ENCODE assay signal across 14 cellular contexts in genomic region chr2:33726415-33726814, GRCh38.
DNase-seq lines count a peak whose midpoint lies in the region; ATAC-seq and TF ChIP-seq lines count a peak whose summit lies in the region.
"Had no signal": no experiment of that assay in that cellular context is flagged by ENCODE, and none has a peak within 500 bp of the region (broad histone marks: within the 10 kb centered on the region; RNA-seq: fewer than 3 reads in every experiment).

No MANE protein-coding gene starts in this region.

- H3K4me3 ChIP-seq in SK-N-MC: no peak overlapping the region
- H3K4me3 ChIP-seq: GM23338, HAP-1 had no signal

- no peak overlapping the region for H2BK15ac ChIP-seq in H9 (ENCODE audit: low read depth, low read length)

- H3K9me3 Mint-ChIP-seq in endothelial cell (ENCODE audit: unreplicated experiment) (peaks cover 8% of the 10 kb centered on the region), H9 (peaks cover 0 to 2% of the 10 kb centered on the region in 2 experiments; a peak in 2 of 5 replicates)
- H3K9me3 Mint-ChIP-seq: CD4-positive, alpha-beta T cell had no signal

- H3K56ac ChIP-seq in H9 (ENCODE audit: insufficient read length, low read depth, low read length): no peak overlapping the region

- no peak overlapping the region for H3K4ac ChIP-seq in H9 (ENCODE audit: low read depth, low read length)

- no peaks in the 10 kb centered on the region for H3K79me1 ChIP-seq in H9 (ENCODE audit: insufficient read depth, low read depth, low read length, poor library complexity, severe bottlenecking)

- H3K27me3 ChIP-seq in foreskin keratinocyte (no peaks in the 10 kb centered on the region), H9 (ENCODE audit: insufficient read depth, low read length) (no peaks in the 10 kb centered on the region)

- no peak overlapping the region for H3K18ac ChIP-seq in H9 (ENCODE audit: insufficient read length, low read depth, low read length)

- H3T11ph ChIP-seq in H9 (ENCODE audit: low read length): no peak overlapping the region

- peak overlapping the region; percentile 86 for H3K27ac Mint-ChIP-seq in endothelial cell (ENCODE audit: unreplicated experiment)
- peak overlapping the region in 1 of 3 experiments; percentile 56; a peak in 2 of 7 replicates for H3K27ac Mint-ChIP-seq in H9
- H3K27ac Mint-ChIP-seq: CD4-positive, alpha-beta T cell; GM23338; HFFc6 had no signal

- H4K91ac ChIP-seq in H9 (ENCODE audit: insufficient read length, low read depth, low read length): no peak overlapping the region

- no peak for ATAC-seq in GM18861 (IDR thresholded peaks at IDR 0.05; ENCODE audit: unreplicated experiment)
- no peak for ATAC-seq in HG02759 (IDR thresholded peaks at IDR 0.05; ENCODE audit: unreplicated experiment)
- ATAC-seq in foreskin keratinocyte: no peak
- ATAC-seq: GM23338 had no signal

- H3K27ac ChIP-seq in SK-N-MC: peak overlapping the region; percentile 54; the same call in 1 of the 2 replicates
- H3K27ac ChIP-seq in foreskin keratinocyte: no peak overlapping the region
- H3K27ac ChIP-seq in H9 (ENCODE audit: insufficient read length, low read depth, low read length): no peak overlapping the region

- H3K4me3 Mint-ChIP-seq in endothelial cell (ENCODE audit: unreplicated experiment) (peak overlapping the region; percentile 80), H9 (no peak overlapping the region)
- H3K4me3 Mint-ChIP-seq: CD14-positive monocyte; CD4-positive, alpha-beta T cell; CD8-positive, alpha-beta memory T cell; GM23338; HFFc6 had no signal

- H2BK120ac ChIP-seq in H9 (ENCODE audit: low read depth, low read length, poor library complexity, severe bottlenecking): no peak overlapping the region

- TF ChIP-seq CTCF in endothelial cell (IDR thresholded peaks at IDR 0.05; ENCODE audit: unreplicated experiment): no peak
- no peak for TF ChIP-seq CTCF in foreskin keratinocyte (conservative IDR thresholded peaks at IDR 0.05)
- no peak for TF ChIP-seq CTCF in H9 (conservative IDR thresholded peaks at IDR 0.05)

- no peak overlapping the region for H2AFZ ChIP-seq in H9 (ENCODE audit: low read length)
- H2AFZ ChIP-seq: GM23338 had no signal

- peaks cover 12% of the 10 kb centered on the region for H3K36me3 Mint-ChIP-seq in endothelial cell (ENCODE audit: low read depth, unreplicated experiment)
- peaks cover 3 to 9% (median 5%) of the 10 kb centered on the region in 3 experiments; a peak in 4 of 7 replicates for H3K36me3 Mint-ChIP-seq in H9 (ENCODE audit: insufficient read depth in 1 of 3, low read depth in 3 of 3)
- H3K36me3 Mint-ChIP-seq: CD14-positive monocyte; CD8-positive, alpha-beta memory T cell had no signal

- no peak overlapping the region for H3K14ac ChIP-seq in H9 (ENCODE audit: insufficient read depth, low read length)

- no peaks in the 10 kb centered on the region for H3K79me2 ChIP-seq in H9 (ENCODE audit: insufficient read depth, low read length)

- no CpG with 5 or more reads among the region's 8 CpGs for WGBS in H9 (ENCODE audit: extremely low coverage, insufficient read length, low lambda C conversion rate)

- H4K20me1 ChIP-seq in H9 (ENCODE audit: control insufficient read depth, insufficient read depth, insufficient read length): no peaks in the 10 kb centered on the region

- peak; percentile 11 for DNase-seq in Daoy (ENCODE audit: low read depth)
- no peak for DNase-seq in SK-N-MC (ENCODE audit: low read depth, low spot score)
- no peak for DNase-seq in endothelial cell (ENCODE audit: low spot score)
- no peak for DNase-seq in foreskin keratinocyte
- no peak for DNase-seq in H9
- DNase-seq: CD4-positive, alpha-beta T cell; CD8-positive, alpha-beta memory T cell; DMS79 treated with DMSO at 0.1 percent for 48 hours; HFFc6 had no signal

- no peak overlapping the region for H4K5ac ChIP-seq in H9 (ENCODE audit: insufficient read length, low read depth, low read length)

- no peak overlapping the region for H2BK20ac ChIP-seq in H9 (ENCODE audit: low read depth, low read length, poor library complexity, severe bottlenecking)

- no peak overlapping the region for H3K23ac ChIP-seq in H9 (ENCODE audit: insufficient read length, low read depth, low read length)

- H3K9me3 ChIP-seq in SK-N-MC (ENCODE audit: low read depth, low read length) (no peaks in the 10 kb centered on the region), H9 (ENCODE audit: control insufficient read depth, low read depth, low read length) (no peaks in the 10 kb centered on the region)
- H3K9me3 ChIP-seq: HAP-1 had no signal

- H2AK5ac ChIP-seq in H9 (ENCODE audit: insufficient read length, low read length): no peak overlapping the region

- H3K4me2 ChIP-seq in H9 (ENCODE audit: insufficient read depth, insufficient read length, low read length): no peak overlapping the region
- H3K4me2 ChIP-seq: GM23338 had no signal

- H3K4me1 Mint-ChIP-seq in endothelial cell (ENCODE audit: unreplicated experiment): peaks cover 3% of the 10 kb centered on the region
- peaks cover 8 to 9% of the 10 kb centered on the region in 2 experiments for H3K4me1 Mint-ChIP-seq in H9
- H3K4me1 Mint-ChIP-seq: CD14-positive monocyte; CD8-positive, alpha-beta memory T cell had no signal

- no peak overlapping the region for H2BK12ac ChIP-seq in H9 (ENCODE audit: insufficient read length, low read depth, low read length)

- H4K8ac ChIP-seq in H9 (replicated peaks; ENCODE audit: insufficient read length, low read depth, low read length): no peak overlapping the region

- peaks cover 8% of the 10 kb centered on the region for H3K27me3 Mint-ChIP-seq in endothelial cell (ENCODE audit: unreplicated experiment)
- H3K27me3 Mint-ChIP-seq in H9 (ENCODE audit: low read depth): no peaks in the 10 kb centered on the region

- no peak overlapping the region for H2BK5ac ChIP-seq in H9 (ENCODE audit: insufficient read length, low read length)

- H3K9ac ChIP-seq in SK-N-MC (ENCODE audit: insufficient read length) (no peak overlapping the region), H9 (ENCODE audit: extremely low read depth, insufficient read length, low read length) (no peak overlapping the region)

- H3K23me2 ChIP-seq in H9 (ENCODE audit: insufficient read length, low read depth, low read length, poor library complexity, severe bottlenecking): no peaks in the 10 kb centered on the region

- H3K36me3 ChIP-seq in SK-N-MC (ENCODE audit: insufficient read depth, low read length): no peaks in the 10 kb centered on the region
- H3K36me3 ChIP-seq: HAP-1 had no signal

- H3K4me1 ChIP-seq in foreskin keratinocyte (no peaks in the 10 kb centered on the region), H9 (ENCODE audit: insufficient read depth, low read length) (no peaks in the 10 kb centered on the region)
- H3K4me1 ChIP-seq: HAP-1 had no signal
